ENCODE assay signal across 1 cellular context in genomic region chr4:17490575-17491059, GRCh38.
TF ChIP-seq lines count a peak whose summit lies in the region.

No MANE protein-coding gene starts in this region.

TF ChIP-seq in SK-N-SH, 30 proteins besides CTCF, POLR2A, EP300 and RAD21 (continued from another document):
- no peak for TF ChIP-seq PBX3 (IDR thresholded peaks at IDR 0.05)
- TF ChIP-seq RFX5 (IDR thresholded peaks at IDR 0.05; ENCODE audit: low read length) = no peak
- TF ChIP-seq FOXJ3 (CRISPR knock-in tag; IDR thresholded peaks at IDR 0.05) = peak; percentile 99
- TF ChIP-seq TAF1 (IDR thresholded peaks at IDR 0.05; ENCODE audit: borderline replicate concordance, low read depth, low read length) = no peak
- TF ChIP-seq TCF12 (IDR thresholded peaks at IDR 0.05) = peak; percentile 87
- TF ChIP-seq IRF3 (IDR thresholded peaks at IDR 0.05; ENCODE audit: low read depth, low read length) = peak; percentile 14; the same call in 1 of the 2 replicates
- TF ChIP-seq TEAD4 (IDR thresholded peaks at IDR 0.05; ENCODE audit: borderline replicate concordance, insufficient read depth) = 0 out of 2 replicates have a peak, but pooled peaks have one; percentile 55
- peak; percentile 54; the same call in 1 of the 2 replicates for TF ChIP-seq POLR2AphosphoS5 (IDR thresholded peaks at IDR 0.05; ENCODE audit: low read depth, low read length)
- no peak for TF ChIP-seq USF1 (IDR thresholded peaks at IDR 0.05; ENCODE audit: borderline replicate concordance, low read depth)
- TF ChIP-seq GATA2 (CRISPR knock-in tag; IDR thresholded peaks at IDR 0.05) = peak; percentile 100
- TF ChIP-seq GABPA (IDR thresholded peaks at IDR 0.05; ENCODE audit: low read depth) = no peak
- no peak for TF ChIP-seq MAX (IDR thresholded peaks at IDR 0.05; ENCODE audit: low read depth)
- TF ChIP-seq CHD2 (IDR thresholded peaks at IDR 0.05; ENCODE audit: low read length, partially characterized antibody) = peak; percentile 92
- peak; percentile 99 for TF ChIP-seq RCOR1 (IDR thresholded peaks at IDR 0.05; ENCODE audit: low read length)
- peak; percentile 59; the same call in 1 of the 2 replicates for TF ChIP-seq MXI1 (IDR thresholded peaks at IDR 0.05; ENCODE audit: low read depth, low read length)
